14 cellular contexts compared by ENCODE assay signal in genomic region chr1:186536272-186536905, GRCh38.
DNase-seq lines count a peak whose midpoint lies in the region; ATAC-seq and TF ChIP-seq lines count a peak whose summit lies in the region.
"Had no signal": no experiment of that assay in that cellular context is flagged by ENCODE, and none has a peak within 500 bp of the region (broad histone marks: within the 10 kb centered on the region; RNA-seq: fewer than 3 reads in every experiment).

No MANE protein-coding gene starts in this region.

- no peak overlapping the region for H3K9ac ChIP-seq in SK-N-MC (ENCODE audit: insufficient read length)

- ATAC-seq in psoas muscle (no peak), HG03175 (IDR thresholded peaks at IDR 0.05; ENCODE audit: unreplicated experiment) (no peak), GM18517 (IDR thresholded peaks at IDR 0.05; ENCODE audit: unreplicated experiment) (no peak), HG03097 (IDR thresholded peaks at IDR 0.05; ENCODE audit: low FRiP score, unreplicated experiment) (no peak)
- ATAC-seq: body of pancreas had no signal

- 74 to 81% (median 80%) methylated on average over 3 of the region's 3 CpGs for WGBS in psoas muscle, 3 donors

- TF ChIP-seq CTCF in A673 (conservative IDR thresholded peaks at IDR 0.05; ENCODE audit: low read depth, low read length) (no peak), psoas muscle (IDR thresholded peaks at IDR 0.05) (no peak)

- POLR2A ChIA-PET in A673 (lab: Charles Lee; ENCODE audit: low non-redundant PET): no interaction called here

- H3K4me3 ChIP-seq in A673 (ENCODE audit: low read depth, low read length, poor library complexity, severe bottlenecking): peak overlapping the region; percentile 14
- H3K4me3 ChIP-seq in SK-N-MC: peak overlapping the region; percentile 57
- no peak overlapping the region for H3K4me3 ChIP-seq in psoas muscle
- H3K4me3 ChIP-seq: body of pancreas, testis had no signal

- H3K36me3 ChIP-seq in A673 (ENCODE audit: insufficient read depth, low read length, poor library complexity, severe bottlenecking): no peaks in the 10 kb centered on the region
- H3K36me3 ChIP-seq in SK-N-MC (ENCODE audit: insufficient read depth, low read length): no peaks in the 10 kb centered on the region
- no peaks in the 10 kb centered on the region for H3K36me3 ChIP-seq in psoas muscle (ENCODE audit: insufficient read depth in 1 of 2, low read depth in 1 of 2)

- CTCF ChIA-PET in A673 (lab: Charles Lee): no interaction called here

- intact Hi-C loops in A673 (cut with micrococcal nuclease; ENCODE audit: unreplicated experiment): loop anchor here (1.0 kb wide), 1 partner anchor 39 kb away; no protein-coding TSS in a partner anchor
- intact Hi-C loops in psoas muscle (cut with DNase I): no loop called here

- H3K27ac ChIP-seq in A673 (ENCODE audit: low read depth, low read length, poor library complexity, severe bottlenecking) (peak overlapping the region; percentile 80), SK-N-MC (peak overlapping the region; percentile 48; the same call in 1 of the 2 replicates), psoas muscle (no peak overlapping the region)
- H3K27ac ChIP-seq: body of pancreas, testis had no signal

- H3K9me3 ChIP-seq in A673 (ENCODE audit: low read depth, low read length, poor library complexity, severe bottlenecking): no peaks in the 10 kb centered on the region
- no peaks in the 10 kb centered on the region for H3K9me3 ChIP-seq in SK-N-MC (ENCODE audit: low read depth, low read length)
- H3K9me3 ChIP-seq in psoas muscle: no peaks in the 10 kb centered on the region
- H3K9me3 ChIP-seq: body of pancreas, testis had no signal

- H3K4me1 ChIP-seq in A673 (ENCODE audit: insufficient read depth, low read length, poor library complexity, severe bottlenecking): peaks cover 36% of the 10 kb centered on the region
- no peaks in the 10 kb centered on the region for H3K4me1 ChIP-seq in psoas muscle
- H3K4me1 ChIP-seq: body of pancreas, testis had no signal

- BruUV-seq in A673 (replicated peaks; lab: Mats Ljungman, UMichigan): no TSS peak

- peak; percentile 63 for DNase-seq in A673 (ENCODE audit: low spot score)
- DNase-seq in Kasumi-1 (lab: John Stamatoyannopoulos, UW): peak; percentile 12 to 62
- DNase-seq in SK-N-MC (ENCODE audit: low read depth, low spot score): no peak
- peak; percentile 60 for DNase-seq in fibroblast of gingiva (ENCODE audit: low read depth)
- no peak for DNase-seq in psoas muscle
- DNase-seq: activated gamma-delta T cell; body of pancreas; effector CD4-positive, alpha-beta T cell; kidney; NCI-H1436 treated with DMSO at 0.1 percent for 48 hours; testis had no signal

- H3K27me3 ChIP-seq in A673 (replicated peaks; ENCODE audit: insufficient read depth, low read depth, low read length, poor library complexity): no peaks in the 10 kb centered on the region
- no peaks in the 10 kb centered on the region for H3K27me3 ChIP-seq in psoas muscle (ENCODE audit: insufficient read depth in 3 of 3, low read length in 2 of 3)
- H3K27me3 ChIP-seq: body of pancreas, testis had no signal

Comparison
In these comparisons a context has a peak if more than half of its experiments do, and no peak if none do; other contexts are left out.
1. DNase-seq: peak in A673 (single experiment), Kasumi-1 (2 of 2) and fibroblast of gingiva (single experiment); none in SK-N-MC (single experiment) and psoas muscle (0 of 2).